In the genomic region with DNA sequence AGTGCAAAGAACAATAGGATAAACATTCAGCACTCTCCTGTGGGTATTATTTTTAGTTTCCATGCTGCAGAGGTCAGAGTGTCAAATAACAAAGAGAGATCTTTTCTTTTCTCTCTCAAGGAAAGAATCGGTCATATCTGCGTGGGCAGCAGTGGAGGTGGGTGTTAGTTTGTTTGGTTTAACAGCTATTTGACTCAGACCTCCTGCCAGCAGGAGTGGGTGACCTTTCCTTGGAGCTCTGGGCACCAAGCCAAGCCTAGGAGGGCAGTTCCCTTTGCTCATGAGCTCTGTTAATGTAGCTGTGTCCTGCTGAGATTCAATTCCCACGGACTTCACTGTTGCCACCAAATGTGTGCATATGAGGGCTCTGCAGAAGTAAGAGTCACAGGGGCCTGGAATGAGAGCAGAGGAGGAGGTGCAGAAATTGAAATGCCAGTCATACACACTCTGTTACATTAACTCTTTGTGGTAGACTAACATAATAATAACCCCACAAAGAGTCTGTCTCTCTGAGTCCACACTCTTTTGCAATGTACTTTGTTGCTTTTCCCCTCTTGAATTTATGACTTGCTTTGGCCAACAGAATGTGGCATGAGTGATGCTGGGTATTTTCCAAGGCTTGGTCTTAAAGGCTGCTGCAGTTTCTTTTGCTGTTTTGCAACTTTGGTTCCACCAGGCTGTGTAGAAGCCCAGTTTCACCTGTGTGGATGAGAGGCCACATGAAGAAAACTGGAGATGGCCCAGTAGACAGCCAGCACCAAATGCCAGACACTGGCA, we compare ENCODE assay signal across 9 cellular contexts.
DNase-seq lines count a peak whose midpoint lies in the region; ATAC-seq and TF ChIP-seq lines count a peak whose summit lies in the region.
"Had no signal": no experiment of that assay in that cellular context is flagged by ENCODE, and none has a peak within 500 bp of the region (broad histone marks: within the 10 kb centered on the region; RNA-seq: fewer than 3 reads in every experiment).

No MANE protein-coding gene starts in this region.

- H3K9me3 ChIP-seq in CD8-positive, alpha-beta memory T cell (ENCODE audit: low read length): no peaks in the 10 kb centered on the region
- H3K9me3 ChIP-seq in gastroesophageal sphincter (no peaks in the 10 kb centered on the region), T-helper 17 cell (ENCODE audit: control insufficient read depth, low read length, poor library complexity, severe bottlenecking) (no peaks in the 10 kb centered on the region)

- no peak for TF ChIP-seq POLR2A in gastroesophageal sphincter (IDR thresholded peaks at IDR 0.05)

- H3K4me1 Mint-ChIP-seq in CD8-positive, alpha-beta memory T cell: peaks cover 0 to 3% (median 0%) of the 10 kb centered on the region in 3 donors
- H3K4me1 Mint-ChIP-seq in T-helper 17 cell: peaks cover 2% of the 10 kb centered on the region

- ATAC-seq in activated CD4-positive, CD25-positive, alpha-beta regulatory T cell treated with anti-CD3 and anti-CD28 coated beads, Interleukin-2, amount 50 U/mL, for 24 hours: peak; percentile 19 to 34
- ATAC-seq in SK-N-SH treated with all-trans-retinoic acid at 6 μM for 48 hours (no peak), gastroesophageal sphincter (no peak), T-helper 17 cell (no peak)

- POLR2A ChIA-PET in CD8-positive, alpha-beta memory T cell (lab: Charles Lee): no interaction called here

- TF ChIP-seq EP300 in gastroesophageal sphincter (IDR thresholded peaks at IDR 0.05): no peak

- H3K4me3 ChIP-seq in fibroblast of pulmonary artery (replicated peaks; ENCODE audit: low read depth, low read length) (no peak overlapping the region), gastroesophageal sphincter (no peak overlapping the region)
- H3K4me3 ChIP-seq in CD8-positive, alpha-beta memory T cell (ENCODE audit: low read length): no peak overlapping the region
- H3K4me3 ChIP-seq: BLaER1 treated with 17β-estradiol and CSF1 and Interleukin-3, amounts not matched to agents 10 nM and 100 nM had no signal

- H3K27me3 ChIP-seq in CD8-positive, alpha-beta memory T cell (ENCODE audit: insufficient read depth, low read length, poor library complexity, severe bottlenecking): no peaks in the 10 kb centered on the region
- H3K27me3 ChIP-seq in gastroesophageal sphincter: no peaks in the 10 kb centered on the region
- H3K27me3 ChIP-seq: BLaER1 treated with 17β-estradiol and CSF1 and Interleukin-3, amounts not matched to agents 10 nM and 100 nM had no signal

- DNase-seq in activated CD4-positive, CD25-positive, alpha-beta regulatory T cell treated with anti-CD3 and anti-CD28 coated beads, Interleukin-2, amount 50 U/mL, for 72 hours: no peak
- DNase-seq in fibroblast of pulmonary artery (ENCODE audit: low read depth) (peak; percentile 78), T-helper 17 cell (no peak)
- DNase-seq in stimulated activated CD4-positive, alpha-beta T cell treated with anti-CD3 and anti-CD28 coated beads, Interleukin-12 subunit alpha, Interleukin-12 subunit beta, amount 100 ng/mL, for 4 hours: peak; percentile 4
- DNase-seq in CD8-positive, alpha-beta memory T cell: no peak

- CTCF ChIA-PET in CD8-positive, alpha-beta memory T cell (lab: Charles Lee): no interaction called here

- peak overlapping the region in 1 of 8 donors; percentile 24 for H3K27ac Mint-ChIP-seq in CD8-positive, alpha-beta memory T cell
- no peak overlapping the region for H3K27ac Mint-ChIP-seq in T-helper 17 cell

- no peaks in the 10 kb centered on the region for H3K36me3 ChIP-seq in CD8-positive, alpha-beta memory T cell (ENCODE audit: insufficient read depth, low read length)
- H3K36me3 ChIP-seq in gastroesophageal sphincter: no peaks in the 10 kb centered on the region

- H3K9me3 Mint-ChIP-seq in CD8-positive, alpha-beta memory T cell: no peaks in the 10 kb centered on the region

- H3K27me3 Mint-ChIP-seq in CD8-positive, alpha-beta memory T cell: no peaks in the 10 kb centered on the region
- H3K27me3 Mint-ChIP-seq in T-helper 17 cell: peaks cover 26% of the 10 kb centered on the region

- peaks cover 21 to 37% (median 27%) of the 10 kb centered on the region in 3 donors for H3K36me3 Mint-ChIP-seq in CD8-positive, alpha-beta memory T cell
- no peaks in the 10 kb centered on the region for H3K36me3 Mint-ChIP-seq in T-helper 17 cell (ENCODE audit: low read depth)

- no peaks in the 10 kb centered on the region for H3K4me1 ChIP-seq in CD8-positive, alpha-beta memory T cell (ENCODE audit: insufficient read depth, low read length)
- peaks cover 0 to 39% (median 0%) of the 10 kb centered on the region in 3 donors for H3K4me1 ChIP-seq in gastroesophageal sphincter

- no peak for TF ChIP-seq CTCF in fibroblast of pulmonary artery (IDR thresholded peaks at IDR 0.05; ENCODE audit: low read length, missing control alignments)
- no peak for TF ChIP-seq CTCF in gastroesophageal sphincter (IDR thresholded peaks at IDR 0.05)

- H3K27ac ChIP-seq in CD8-positive, alpha-beta memory T cell (ENCODE audit: low read depth, low read length): no peak overlapping the region
- H3K27ac ChIP-seq in gastroesophageal sphincter: peak overlapping the region in 1 of 4 donors; percentile 41
- H3K27ac ChIP-seq: BLaER1 treated with 17β-estradiol and CSF1 and Interleukin-3, amounts not matched to agents 10 nM and 100 nM had no signal

- no peak overlapping the region for H3K4me3 Mint-ChIP-seq in CD8-positive, alpha-beta memory T cell
- no peak overlapping the region for H3K4me3 Mint-ChIP-seq in T-helper 17 cell

- 0 to 23% methylated on average over 1 to 3 of the region's 3 CpGs for WGBS in gastroesophageal sphincter (ENCODE audit: low coverage in 1 of 2), 2 donors

TF ChIP-seq in SK-N-SH treated with all-trans-retinoic acid at 6 μM for 48 hours, 23 proteins besides CTCF, POLR2A, EP300 and RAD21:
- TF ChIP-seq CSDC2 (CRISPR knock-in tag; IDR thresholded peaks at IDR 0.05): no peak
- TF ChIP-seq ZFP3 (CRISPR knock-in tag; IDR thresholded peaks at IDR 0.05): 0 out of 2 replicates have a peak, but pooled peaks have one; percentile 20

Comparison
In these comparisons a context has a peak if more than half of its experiments do, and no peak if none do; other contexts are left out.
1. ATAC-seq: peak in activated CD4-positive, CD25-positive, alpha-beta regulatory T cell treated with anti-CD3 and anti-CD28 coated beads, Interleukin-2, amount 50 U/mL, for 24 hours (2 of 2); none in SK-N-SH treated with all-trans-retinoic acid at 6 μM for 48 hours (single experiment), gastroesophageal sphincter (single experiment) and T-helper 17 cell (single experiment).
2. DNase-seq: peak in fibroblast of pulmonary artery (single experiment) and stimulated activated CD4-positive, alpha-beta T cell treated with anti-CD3 and anti-CD28 coated beads, Interleukin-12 subunit alpha, Interleukin-12 subunit beta, amount 100 ng/mL, for 4 hours (single experiment); none in activated CD4-positive, CD25-positive, alpha-beta regulatory T cell treated with anti-CD3 and anti-CD28 coated beads, Interleukin-2, amount 50 U/mL, for 72 hours (single experiment), CD8-positive, alpha-beta memory T cell (0 of 5) and T-helper 17 cell (0 of 3).